ENCODE assay signal across 8 cellular contexts in the genomic region with DNA sequence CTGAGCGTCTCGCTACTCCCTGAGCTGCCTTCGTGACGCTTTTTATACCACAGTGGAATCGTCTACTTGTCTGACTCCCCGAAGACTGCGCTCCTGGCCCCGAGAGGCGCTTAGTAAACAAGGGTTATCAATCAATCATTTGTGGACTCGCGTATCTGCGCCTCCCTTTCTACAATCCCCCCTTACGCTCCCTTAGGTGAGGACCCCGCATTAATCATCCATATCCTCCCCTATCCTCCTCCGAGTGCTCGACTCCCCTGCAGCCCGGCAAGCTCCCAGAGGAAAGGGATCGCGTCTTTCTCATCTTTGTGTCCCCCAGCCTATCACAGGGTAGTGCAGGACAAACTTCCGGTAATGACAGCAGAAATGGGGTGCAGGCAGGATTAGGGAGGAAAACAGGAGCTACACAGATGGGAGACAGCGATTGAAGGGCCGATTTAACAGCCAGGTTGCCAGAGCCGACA. TPM values are rescaled to one million over a fixed set of nuclear protein-coding genes. Genes with fewer than 3 reads are reported as not detected.
DNase-seq lines count a peak whose midpoint lies in the region; ATAC-seq, FAIRE-seq and TF ChIP-seq lines count a peak whose summit lies in the region.

No MANE protein-coding gene starts in this region.

- H3K36me3 Mint-ChIP-seq in T-helper 2 cell treated with Interferon-gamma antibody and Interleukin-4, amounts not matched to agents 5 μg/mL and 100 μg/mL, for 36 hours (ENCODE audit: low read depth) = peaks cover 12% of the 10 kb centered on the region
- peaks cover 14% of the 10 kb centered on the region for H3K36me3 Mint-ChIP-seq in stimulated activated memory B cell treated with anti-CD40 and anti-IgM and Interleukin-4, amounts not matched to agents 10 μg/mL and 1 μg/mL and 100 μg/mL, for 72 hours

- no peaks in the 10 kb centered on the region for H3K27me3 Mint-ChIP-seq in T-helper 2 cell treated with Interferon-gamma antibody and Interleukin-4, amounts not matched to agents 5 μg/mL and 100 μg/mL, for 36 hours (ENCODE audit: low read depth)
- H3K27me3 Mint-ChIP-seq in stimulated activated memory B cell treated with anti-CD40 and anti-IgM and Interleukin-4, amounts not matched to agents 10 μg/mL and 1 μg/mL and 100 μg/mL, for 72 hours = no peaks in the 10 kb centered on the region

- no peak for TF ChIP-seq RAD21 in liver (IDR thresholded peaks at IDR 0.05)

- no peaks in the 10 kb centered on the region for H3K9me3 ChIP-seq in liver (ENCODE audit: control insufficient read depth in 4 of 4, low read length in 3 of 4)

- H3K4me3 Mint-ChIP-seq in T-helper 2 cell treated with Interferon-gamma antibody and Interleukin-4, amounts not matched to agents 5 μg/mL and 100 μg/mL, for 36 hours = no peak overlapping the region
- H3K4me3 Mint-ChIP-seq in stimulated activated memory B cell treated with anti-CD40 and anti-IgM and Interleukin-4, amounts not matched to agents 10 μg/mL and 1 μg/mL and 100 μg/mL, for 72 hours = no peak overlapping the region

- no peak for TF ChIP-seq CTCF in coronary artery (IDR thresholded peaks at IDR 0.05)
- TF ChIP-seq CTCF in liver (IDR thresholded peaks at IDR 0.05; ENCODE audit: low read depth, low read length, missing input control) = no peak

- peak; percentile 21 for ATAC-seq in GM19438 (IDR thresholded peaks at IDR 0.05; ENCODE audit: low read depth, unreplicated experiment)
- ATAC-seq in stimulated activated memory B cell treated with anti-CD40 and anti-IgM and Interleukin-4, amounts not matched to agents 10 μg/mL and 1 μg/mL and 100 μg/mL, for 72 hours = peak; percentile 21

- H3K27ac ChIP-seq in coronary artery (peak overlapping the region; percentile 91 to 100), liver (ENCODE audit: low read depth in 1 of 2, low read length in 2 of 2) (peak overlapping the region; percentile 76 to 88)

- no peak overlapping the region for H3K27ac Mint-ChIP-seq in T-helper 2 cell treated with Interferon-gamma antibody and Interleukin-4, amounts not matched to agents 5 μg/mL and 100 μg/mL, for 36 hours
- H3K27ac Mint-ChIP-seq in stimulated activated memory B cell treated with anti-CD40 and anti-IgM and Interleukin-4, amounts not matched to agents 10 μg/mL and 1 μg/mL and 100 μg/mL, for 72 hours = no peak overlapping the region

- no peaks in the 10 kb centered on the region for H3K27me3 ChIP-seq in liver (ENCODE audit: control insufficient read depth in 4 of 4, insufficient read depth in 4 of 4, low read length in 3 of 4)

- DNase-seq in DMS53 (lab: John Stamatoyannopoulos, UW) (peak; percentile 73), HTR-8/SVneo (ENCODE audit: insufficient read length, low spot score) (peak; percentile 42), coronary artery (ENCODE audit: low spot score) (no peak), NCI-H1436 (lab: John Stamatoyannopoulos, UW) (no peak)
- peak; percentile 43 for DNase-seq in T-helper 2 cell treated with Interferon-gamma antibody and Interleukin-4, amounts not matched to agents 5 μg/mL and 100 μg/mL, for 36 hours (ENCODE audit: low spot score)

- H3K9me3 Mint-ChIP-seq in T-helper 2 cell treated with Interferon-gamma antibody and Interleukin-4, amounts not matched to agents 5 μg/mL and 100 μg/mL, for 36 hours = no peaks in the 10 kb centered on the region
- H3K9me3 Mint-ChIP-seq in stimulated activated memory B cell treated with anti-CD40 and anti-IgM and Interleukin-4, amounts not matched to agents 10 μg/mL and 1 μg/mL and 100 μg/mL, for 72 hours = no peaks in the 10 kb centered on the region

- peak overlapping the region; percentile 72 to 89 for H3K9ac ChIP-seq in liver (ENCODE audit: low read depth in 1 of 2, low read length in 2 of 2)

- FAIRE-seq in HTR-8/SVneo (lab: Jason Lieb, UNC) = no peak

- under 1% methylated on average over 23 of the region's 23 CpGs for WGBS in liver

- no peaks in the 10 kb centered on the region for H3K36me3 ChIP-seq in liver (ENCODE audit: control insufficient read depth in 4 of 4, insufficient read depth in 3 of 4, low read depth in 1 of 4, low read length in 3 of 4)

- peaks cover 21% of the 10 kb centered on the region for H3K4me1 Mint-ChIP-seq in T-helper 2 cell treated with Interferon-gamma antibody and Interleukin-4, amounts not matched to agents 5 μg/mL and 100 μg/mL, for 36 hours (ENCODE audit: low read depth)
- H3K4me1 Mint-ChIP-seq in stimulated activated memory B cell treated with anti-CD40 and anti-IgM and Interleukin-4, amounts not matched to agents 10 μg/mL and 1 μg/mL and 100 μg/mL, for 72 hours = peaks cover 27% of the 10 kb centered on the region

- H3K4me3 ChIP-seq in coronary artery = peak overlapping the region; percentile 100
- H3K4me3 ChIP-seq in liver (ENCODE audit: low read depth in 1 of 3, low read length in 3 of 3) = peak overlapping the region; percentile 80 to 99 (median 81)

- peaks cover 4 to 31% (median 25%) of the 10 kb centered on the region in 4 donors for H3K4me1 ChIP-seq in liver (ENCODE audit: control insufficient read depth in 4 of 4, insufficient read depth in 4 of 4, low read length in 3 of 4)

TF ChIP-seq in liver, 16 proteins besides CTCF, POLR2A, EP300 and RAD21:
- TF ChIP-seq RXRA (IDR thresholded peaks at IDR 0.05) (no peak), TAF1 (conservative IDR thresholded peaks at IDR 0.05) (no peak), YY1 (IDR thresholded peaks at IDR 0.05) (no peak), HNF4A (conservative IDR thresholded peaks at IDR 0.05) (no peak), ATF3 (IDR thresholded peaks at IDR 0.05) (no peak), REST (IDR thresholded peaks at IDR 0.05) (no peak), FOXA2 (IDR thresholded peaks at IDR 0.05) (no peak), SP1 (IDR thresholded peaks at IDR 0.05) (no peak), NR2F2 (IDR thresholded peaks at IDR 0.05) (no peak), HNF4G (IDR thresholded peaks at IDR 0.05) (no peak), MAX (IDR thresholded peaks at IDR 0.05) (no peak), JUND (IDR thresholded peaks at IDR 0.05) (no peak), ZBTB33 (IDR thresholded peaks at IDR 0.05) (no peak), GABPA (IDR thresholded peaks at IDR 0.05 in 1 of 2, conservative IDR thresholded peaks at IDR 0.05 in 1 of 2) (no peak), EGR1 (IDR thresholded peaks at IDR 0.05; ENCODE audit: low read depth in 2 of 2) (no peak), FOXA1 (IDR thresholded peaks at IDR 0.05) (no peak)

RNA-seq across cellular contexts. Expression of gene TMEM59, which starts 0.5 kb away (rescaled TPM):
- total RNA-seq in liver = 100 to 1,000 TPM; 255 to 261 TPM
- 100 to 1,000 TPM; 298 to 436 TPM for polyA plus RNA-seq in liver

RNA-seq across cellular contexts. Expression of gene TCEANC2, which starts 0.9 kb away (rescaled TPM):
- total RNA-seq in liver = 1 to 10 TPM; 1.9 to 2.1 TPM
- 1 to 10 TPM in 1 of 2 donors, under 1 TPM in 1; 0.89 to 1.6 TPM for polyA plus RNA-seq in liver

RNA-seq across cellular contexts. Expression of gene LDLRAD1, which starts 34.5 kb away (rescaled TPM):
- total RNA-seq in liver = not detected
- polyA plus RNA-seq in liver = not detected

Comparison
In these comparisons a context has a peak if more than half of its experiments do, and no peak if none do; other contexts are left out.
1. DNase-seq: peak in DMS53 (single experiment), HTR-8/SVneo (single experiment) and T-helper 2 cell treated with Interferon-gamma antibody and Interleukin-4, amounts not matched to agents 5 μg/mL and 100 μg/mL, for 36 hours (single experiment); none in coronary artery (single experiment) and NCI-H1436 (single experiment).